Comparison of ENCODE assay signal across 10 cellular contexts in the genomic region with DNA sequence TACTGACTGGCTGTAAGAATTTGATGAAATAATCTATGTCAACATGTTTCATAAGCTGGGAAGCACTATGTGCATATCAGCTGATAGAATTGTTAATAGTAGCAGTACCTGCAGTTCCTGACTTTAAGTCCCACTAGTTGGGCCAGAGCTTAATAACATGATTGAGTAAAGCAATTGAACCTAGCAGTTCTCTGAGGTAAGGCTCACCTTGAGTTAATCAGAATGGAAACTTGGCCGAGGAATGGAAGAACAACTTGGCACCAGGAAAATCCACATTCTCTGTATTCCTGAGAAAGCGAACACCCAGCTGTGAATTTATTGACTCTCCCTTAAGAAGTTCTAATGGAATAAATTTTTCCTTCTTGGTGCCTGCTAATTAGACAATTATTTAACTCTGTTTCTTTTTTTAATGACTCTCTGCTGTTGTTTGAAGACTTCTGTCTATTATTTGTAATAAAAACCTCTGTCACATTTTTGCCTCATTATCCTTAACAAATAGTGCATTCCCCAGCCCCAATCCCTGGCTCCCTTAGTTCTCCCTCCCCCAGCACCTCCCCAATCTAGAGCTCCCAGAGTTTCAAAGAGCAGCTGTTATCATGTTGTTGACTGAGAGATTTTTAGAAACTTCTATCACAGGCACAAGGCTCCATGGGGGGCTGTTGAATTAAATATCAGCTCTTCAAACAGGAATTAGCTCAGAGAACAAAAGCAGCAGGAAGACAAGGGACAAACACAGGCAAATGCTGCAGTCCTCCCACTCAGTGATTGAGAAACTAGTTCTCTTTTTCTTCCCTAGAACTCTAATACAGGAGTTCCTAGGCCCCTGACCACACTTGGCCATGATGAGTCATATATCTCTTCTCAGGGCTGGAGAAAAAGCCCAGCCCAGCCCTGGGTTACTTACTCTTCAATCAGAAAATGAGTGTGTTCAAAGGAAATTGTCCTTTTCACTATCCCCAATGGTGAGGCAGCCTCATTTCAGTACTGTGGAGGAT.
A peak's percentile ranks its signal among the peaks of the same experiment; 100 is the strongest.
DNase-seq lines count a peak whose midpoint lies in the region; ATAC-seq lines count a peak whose summit lies in the region.
"Had no signal": no experiment of that assay in that cellular context is flagged by ENCODE, and none has a peak within 500 bp of the region (broad histone marks: within the 10 kb centered on the region; RNA-seq: fewer than 3 reads in every experiment).

No MANE protein-coding gene starts in this region.

- H3K4me3 ChIP-seq in NT2/D1 (ENCODE audit: insufficient read length, low read depth) (no peak overlapping the region), HAP-1 (no peak overlapping the region)
- H3K4me3 ChIP-seq: A549 had no signal

- H3K36me3 ChIP-seq in NT2/D1 (ENCODE audit: insufficient read depth, insufficient read length, low read length) (no peaks in the 10 kb centered on the region), HAP-1 (replicated peaks) (no peaks in the 10 kb centered on the region)

- H3K4me1 ChIP-seq in NT2/D1 (ENCODE audit: insufficient read depth, insufficient read length) (no peaks in the 10 kb centered on the region), HAP-1 (no peaks in the 10 kb centered on the region; the same call in 1 of the 2 replicates)
- H3K4me1 ChIP-seq: A549 had no signal

- ATAC-seq in HG02970 (IDR thresholded peaks at IDR 0.05; ENCODE audit: low FRiP score, unreplicated experiment) = peak; percentile 86
- ATAC-seq: A549 had no signal

- DNase-seq in NCI-H146 (lab: John Stamatoyannopoulos, UW) = peak; percentile 10
- no peak for DNase-seq in NCI-H146 treated with DMSO at 0.1 percent for 48 hours (lab: John Stamatoyannopoulos, UW; ENCODE audit: unreplicated experiment)
- peak; percentile 30 for DNase-seq in NT2/D1 (ENCODE audit: low read depth, low spot score)
- DNase-seq in pons (ENCODE audit: low spot score) = peak; percentile 6
- DNase-seq in NCI-H774 (lab: John Stamatoyannopoulos, UW) = no peak
- no peak for DNase-seq in activated CD4-positive, CD25-positive, alpha-beta regulatory T cell (lab: John Stamatoyannopoulos, UW)
- no peak for DNase-seq in HAP-1 (ENCODE audit: low spot score in 2 of 2)
- DNase-seq: erythroblast had no signal

- H3K9me3 ChIP-seq in NT2/D1 (ENCODE audit: insufficient read depth, low read length) = no peaks in the 10 kb centered on the region
- no peaks in the 10 kb centered on the region for H3K9me3 ChIP-seq in HAP-1
- H3K9me3 ChIP-seq: A549 had no signal

- no peak overlapping the region for H3K9ac ChIP-seq in NT2/D1 (ENCODE audit: insufficient read length, low read depth)

- in situ Hi-C loops in HAP-1 (cut with MboI; ENCODE audit: low sequenced_read_pairs) = no loop called here

- H3K27me3 ChIP-seq in NT2/D1 (ENCODE audit: insufficient read depth, insufficient read length) (no peaks in the 10 kb centered on the region), HAP-1 (ENCODE audit: low read depth) (no peaks in the 10 kb centered on the region)

Comparison
In these comparisons a context has a peak if more than half of its experiments do, and no peak if none do; other contexts are left out.
1. DNase-seq: peak in NCI-H146 (single experiment), NT2/D1 (single experiment) and pons (single experiment); none in NCI-H146 treated with DMSO at 0.1 percent for 48 hours (single experiment), NCI-H774 (single experiment), activated CD4-positive, CD25-positive, alpha-beta regulatory T cell (0 of 4) and HAP-1 (0 of 2).